ENCODE assay signal across 8 cellular contexts in the genomic region with DNA sequence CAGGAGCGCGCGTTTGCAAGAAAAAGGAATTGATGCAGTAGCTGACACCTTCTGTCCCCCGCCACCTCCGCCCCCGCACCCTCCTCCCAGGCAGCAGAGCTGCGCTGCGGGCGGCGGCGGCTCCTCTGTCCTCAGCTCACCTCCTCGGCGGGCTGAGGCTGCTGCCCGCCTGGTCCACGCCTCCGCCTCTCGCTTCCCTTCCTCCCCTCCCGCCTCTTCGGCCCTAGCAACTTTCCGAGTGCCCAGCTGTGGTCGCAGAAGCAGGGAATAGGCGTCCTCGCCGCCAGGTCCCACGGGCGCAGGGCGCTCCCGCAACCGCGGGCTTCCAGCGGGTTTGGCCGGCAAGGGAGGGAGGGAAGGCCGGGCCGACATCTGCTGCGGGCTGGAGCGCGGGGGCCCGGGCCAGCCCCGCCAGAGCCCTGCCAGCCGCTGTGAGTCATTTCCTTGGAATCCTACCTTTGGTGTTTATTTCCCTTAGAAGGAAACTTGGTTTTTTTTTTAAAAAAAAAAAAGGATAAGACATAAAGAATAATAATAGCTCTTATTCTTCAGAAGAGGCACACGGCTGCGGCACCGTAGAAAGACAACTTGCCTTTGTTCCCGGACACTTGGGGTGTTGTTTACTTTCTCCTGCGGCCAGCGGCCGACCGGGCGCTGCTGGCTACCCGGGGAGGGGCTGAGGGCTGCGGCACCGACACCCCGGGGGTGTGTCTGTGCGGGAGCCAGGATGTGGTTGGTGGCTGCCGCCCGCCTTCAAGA. TPM values are rescaled to one million over a fixed set of nuclear protein-coding genes. Genes with fewer than 3 reads are reported as not detected.
DNase-seq lines count a peak whose midpoint lies in the region; ATAC-seq and TF ChIP-seq lines count a peak whose summit lies in the region.

No MANE protein-coding gene starts in this region.

- no peak overlapping the region for H3K27ac Mint-ChIP-seq in neural progenitor cell

- H3K27me3 ChIP-seq in neural progenitor cell: peaks cover 90% of the 10 kb centered on the region

- TF ChIP-seq CTCF in neural progenitor cell (IDR thresholded peaks at IDR 0.05) (no peak), GM10266 (IDR thresholded peaks at IDR 0.05; ENCODE audit: control insufficient read depth, insufficient read depth, low read depth, missing control alignments) (no peak)

- H3K9me3 ChIP-seq in neural progenitor cell (ENCODE audit: low read depth): no peaks in the 10 kb centered on the region

- H3K4me3 Mint-ChIP-seq in neural progenitor cell: peak overlapping the region; percentile 86

- no peaks in the 10 kb centered on the region for H3K79me2 ChIP-seq in neural progenitor cell (ENCODE audit: low read depth)

- no peaks in the 10 kb centered on the region for H3K36me3 Mint-ChIP-seq in neural progenitor cell

- H3K27ac ChIP-seq in neural progenitor cell: no peak overlapping the region

- peaks cover 8% of the 10 kb centered on the region for H3K27me3 Mint-ChIP-seq in neural progenitor cell (ENCODE audit: insufficient read depth, low read depth)

- peak overlapping the region; percentile 92 for H3K4me2 ChIP-seq in neural progenitor cell

- H3K4me3 ChIP-seq in neural progenitor cell: peak overlapping the region; percentile 65

- peaks cover 21% of the 10 kb centered on the region for H3K4me1 ChIP-seq in neural progenitor cell

- no peak for ATAC-seq in HG02588 (IDR thresholded peaks at IDR 0.05; ENCODE audit: unreplicated experiment)
- no peak for ATAC-seq in HG02840 (IDR thresholded peaks at IDR 0.05; ENCODE audit: low FRiP score, unreplicated experiment)

- peaks cover 24% of the 10 kb centered on the region for H3F3A ChIP-seq in neural progenitor cell (ENCODE audit: low read depth)

- H4K20me1 ChIP-seq in neural progenitor cell (ENCODE audit: low read depth): peaks cover 6% of the 10 kb centered on the region

- peaks cover 46% of the 10 kb centered on the region for H3K4me1 Mint-ChIP-seq in neural progenitor cell

- H2AFZ ChIP-seq in neural progenitor cell (replicated peaks): peak overlapping the region; percentile 98

- no peaks in the 10 kb centered on the region for H3K36me3 ChIP-seq in neural progenitor cell

- no peaks in the 10 kb centered on the region for H3K9me3 Mint-ChIP-seq in neural progenitor cell

- DNase-seq in DMS 273 treated with DMSO at 0.1 percent for 48 hours (lab: John Stamatoyannopoulos, UW) (peak; percentile 14), NCI-H1092 treated with DMSO at 0.1 percent for 48 hours (lab: John Stamatoyannopoulos, UW) (peak; percentile 61), glomerular endothelial cell (ENCODE audit: extremely low read depth, low read depth, low spot score) (peak; percentile 22), neural progenitor cell (ENCODE audit: low spot score) (peak; percentile 63), GM10266 (ENCODE audit: extremely low spot score) (no peak)
- DNase-seq in activated naive CD4-positive, alpha-beta T cell treated with anti-CD3 and anti-CD28 coated beads, Interleukin-2, amount 50 U/mL, for 16 hours: peak; percentile 34

- no peak overlapping the region for H3K9ac ChIP-seq in neural progenitor cell

RNA-seq across cellular contexts. Expression of a gene that starts 1.1 kb away (rescaled TPM):
- total RNA-seq in glomerular endothelial cell (1.6 and 2.4 TPM in 2 replicates), neural progenitor cell (ENCODE audit: low replicate concordance) (2.5 and 2.8 TPM in 2 replicates)
